Comparison of ENCODE assay signal across 22 cellular contexts in genomic region chr4:41280010-41280409, GRCh38. TPM values are rescaled to one million over a fixed set of nuclear protein-coding genes. Genes with fewer than 3 reads are reported as not detected.
"Had no signal": no experiment of that assay in that cellular context is flagged by ENCODE, and none has a peak within 500 bp of the region (broad histone marks: within the 10 kb centered on the region; RNA-seq: fewer than 3 reads in every experiment).

No MANE protein-coding gene starts in this region.

- H3K4me1 Mint-ChIP-seq: activated CD4-positive, alpha-beta T cell treated with anti-CD3 and anti-CD28 coated beads, Interleukin-2, amount 10 ng/mL, durations not matched to agents 24 days and 14 days; activated CD8-positive, alpha-beta memory T cell treated with anti-CD3 and anti-CD28 coated beads, Interleukin-2, amount 10 ng/mL, durations not matched to agents 7 days and 5 days; activated naive CD4-positive, alpha-beta T cell treated with anti-CD3 and anti-CD28 coated beads, Interleukin-2, amount 50 U/mL, for 24 hours; nephron had no signal

- H3K27me3 Mint-ChIP-seq: activated CD4-positive, alpha-beta T cell treated with anti-CD3 and anti-CD28 coated beads, Interleukin-2, amount 10 ng/mL, durations not matched to agents 24 days and 14 days; activated CD8-positive, alpha-beta memory T cell treated with anti-CD3 and anti-CD28 coated beads, Interleukin-2, amount 10 ng/mL, durations not matched to agents 7 days and 5 days had no signal

- H3K27ac ChIP-seq: ascending aorta, epithelial cell of prostate, gastrocnemius medialis, left ventricle myocardium inferior, neutrophil, ovary, prostate gland, right atrium auricular region, spleen, upper lobe of right lung had no signal

- H3K9me3 ChIP-seq: ascending aorta, gastrocnemius medialis, left ventricle myocardium inferior, neutrophil, ovary, prostate gland, right atrium auricular region, spleen, upper lobe of right lung had no signal

- H3K4me3 ChIP-seq: ascending aorta, gastrocnemius medialis, left ventricle myocardium inferior, ovary, prostate gland, right atrium auricular region, spleen, upper lobe of right lung had no signal

- H3K36me3 ChIP-seq: ascending aorta, gastrocnemius medialis, left ventricle myocardium inferior, neutrophil, ovary, prostate gland, right atrium auricular region, spleen, upper lobe of right lung had no signal

- H3K4me3 Mint-ChIP-seq: activated CD4-positive, alpha-beta T cell treated with anti-CD3 and anti-CD28 coated beads, Interleukin-2, amount 10 ng/mL, durations not matched to agents 24 days and 14 days; activated CD8-positive, alpha-beta memory T cell treated with anti-CD3 and anti-CD28 coated beads, Interleukin-2, amount 10 ng/mL, durations not matched to agents 7 days and 5 days; activated CD8-positive, alpha-beta T cell treated with anti-CD3 and anti-CD28 coated beads for 36 hours; activated naive CD4-positive, alpha-beta T cell treated with anti-CD3 and anti-CD28 coated beads, Interleukin-2, amount 50 U/mL, for 24 hours; nephron had no signal

- H3K4me1 ChIP-seq: ascending aorta, gastrocnemius medialis, left ventricle myocardium inferior, prostate gland, right atrium auricular region, spleen, upper lobe of right lung had no signal

- ATAC-seq: activated CD4-positive, CD25-positive, alpha-beta regulatory T cell treated with anti-CD3 and anti-CD28 coated beads, Interleukin-2, amount 50 U/mL, for 24 hours; activated CD8-positive, alpha-beta memory T cell treated with anti-CD3 and anti-CD28 coated beads, Interleukin-2, amount 10 ng/mL, durations not matched to agents 7 days and 5 days; activated CD8-positive, alpha-beta T cell treated with anti-CD3 and anti-CD28 coated beads for 36 hours; gastrocnemius medialis; upper lobe of right lung had no signal

- H3K36me3 Mint-ChIP-seq: activated CD8-positive, alpha-beta memory T cell treated with anti-CD3 and anti-CD28 coated beads, Interleukin-2, amount 10 ng/mL, durations not matched to agents 7 days and 5 days; activated naive CD4-positive, alpha-beta T cell treated with anti-CD3 and anti-CD28 coated beads, Interleukin-2, amount 50 U/mL, for 24 hours had no signal

- H3K27me3 ChIP-seq: ascending aorta, gastrocnemius medialis, ovary, right atrium auricular region, upper lobe of right lung had no signal

- H3K9me3 Mint-ChIP-seq: activated CD4-positive, alpha-beta T cell treated with anti-CD3 and anti-CD28 coated beads, Interleukin-2, amount 10 ng/mL, durations not matched to agents 24 days and 14 days; activated CD8-positive, alpha-beta T cell treated with anti-CD3 and anti-CD28 coated beads for 36 hours; activated naive CD4-positive, alpha-beta T cell treated with anti-CD3 and anti-CD28 coated beads, Interleukin-2, amount 50 U/mL, for 24 hours had no signal

- DNase-seq: activated CD4-positive, alpha-beta T cell treated with anti-CD3 and anti-CD28 coated beads, Interleukin-2, amount 10 ng/mL, durations not matched to agents 24 days and 14 days; activated CD8-positive, alpha-beta memory T cell treated with anti-CD3 and anti-CD28 coated beads, Interleukin-2, amount 10 ng/mL, durations not matched to agents 7 days and 5 days; activated CD8-positive, alpha-beta T cell treated with anti-CD3 and anti-CD28 coated beads for 36 hours; activated gamma-delta T cell; activated T-cell treated with anti-CD3 and anti-CD28 coated beads for 4 hours; gastrocnemius medialis; hippocampal formation; left ventricle myocardium inferior; ovary; spleen; stimulated activated CD4-positive, alpha-beta T cell treated with anti-CD3 and anti-CD28 coated beads, Interleukin-4, amount 100 ng/mL, for 24 hours; stimulated activated naive CD4-positive, alpha-beta T cell treated with Interleukin-2 at 50 U/mL for 16 hours; upper lobe of right lung had no signal

- H3K27ac Mint-ChIP-seq: activated CD4-positive, alpha-beta T cell treated with anti-CD3 and anti-CD28 coated beads, Interleukin-2, amount 10 ng/mL, durations not matched to agents 24 days and 14 days; activated CD8-positive, alpha-beta memory T cell treated with anti-CD3 and anti-CD28 coated beads, Interleukin-2, amount 10 ng/mL, durations not matched to agents 7 days and 5 days; activated CD8-positive, alpha-beta T cell treated with anti-CD3 and anti-CD28 coated beads for 36 hours; activated naive CD4-positive, alpha-beta T cell treated with anti-CD3 and anti-CD28 coated beads, Interleukin-2, amount 50 U/mL, for 24 hours; nephron had no signal

RNA-seq across cellular contexts. Expression of gene UCHL1, which starts 23.3 kb away (rescaled TPM):
- total RNA-seq: mononuclear cell had no signal
